ENCODE assay signal across 2 cellular contexts in genomic region chr1:32948082-32948722, GRCh38.
TF ChIP-seq lines count a peak whose summit lies in the region.

No MANE protein-coding gene starts in this region.

TF ChIP-seq in HepG2, 621 proteins besides CTCF, POLR2A, EP300 and RAD21:
- TF ChIP-seq HNF1B (CRISPR knock-in tag; IDR thresholded peaks at IDR 0.05) (no peak), ZNF720 (CRISPR knock-in tag; IDR thresholded peaks at IDR 0.05) (no peak), ZBTB7B (CRISPR knock-in tag; IDR thresholded peaks at IDR 0.05) (no peak), SNAPC4 (CRISPR knock-in tag; IDR thresholded peaks at IDR 0.05) (no peak), ZNF841 (CRISPR knock-in tag; IDR thresholded peaks at IDR 0.05; ENCODE audit: borderline replicate concordance) (no peak), CC2D1A (CRISPR knock-in tag; IDR thresholded peaks at IDR 0.05) (no peak), TFDP2 (CRISPR knock-in tag; IDR thresholded peaks at IDR 0.05) (no peak), ZNF350 (CRISPR knock-in tag; IDR thresholded peaks at IDR 0.05; ENCODE audit: borderline replicate concordance, low read depth) (no peak), ZNF580 (CRISPR knock-in tag; IDR thresholded peaks at IDR 0.05; ENCODE audit: borderline replicate concordance, low read depth) (no peak)

TF ChIP-seq in neural cell, 6 proteins besides CTCF, POLR2A, EP300 and RAD21:
- TF ChIP-seq POLR2AphosphoS5 (IDR thresholded peaks at IDR 0.05) = peak; percentile 61
- no peak for TF ChIP-seq MXI1 (conservative IDR thresholded peaks at IDR 0.05; ENCODE audit: poor library complexity, severe bottlenecking)
- no peak for TF ChIP-seq EZH2 (IDR thresholded peaks at IDR 0.05; ENCODE audit: borderline replicate concordance, insufficient read depth, low read length, poor library complexity, severe bottlenecking)
- TF ChIP-seq SMC3 (conservative IDR thresholded peaks at IDR 0.05; ENCODE audit: poor library complexity) = no peak
- TF ChIP-seq TAF1 (IDR thresholded peaks at IDR 0.05; ENCODE audit: low read depth) = no peak
- TF ChIP-seq REST (IDR thresholded peaks at IDR 0.05; ENCODE audit: borderline replicate concordance) = peak; percentile 51
